In genomic region chr1:8410791-8411190, GRCh38 we compare ENCODE assay signal across 20 cellular contexts.
DNase-seq lines count a peak whose midpoint lies in the region; ATAC-seq and TF ChIP-seq lines count a peak whose summit lies in the region.
"Had no signal": no experiment of that assay in that cellular context is flagged by ENCODE, and none has a peak within 500 bp of the region (broad histone marks: within the 10 kb centered on the region; RNA-seq: fewer than 3 reads in every experiment).

No MANE protein-coding gene starts in this region.

- H3K27me3 ChIP-seq in heart right ventricle (no peaks in the 10 kb centered on the region), endodermal cell (ENCODE audit: control insufficient read depth, insufficient read depth, low read length, poor library complexity, severe bottlenecking) (no peaks in the 10 kb centered on the region), neutrophil (no peaks in the 10 kb centered on the region), vagina (no peaks in the 10 kb centered on the region)
- H3K27me3 ChIP-seq: foreskin keratinocyte, MG63 had no signal

- no peak for DNase-seq in heart right ventricle
- DNase-seq in cardiac septum (ENCODE audit: low spot score), result no peak
- DNase-seq in endodermal cell, result no peak
- no peak for DNase-seq in vagina (ENCODE audit: extremely low spot score in 2 of 2)
- DNase-seq in pons (ENCODE audit: low spot score), result no peak
- DNase-seq: ACHN; activated CD4-positive, alpha-beta T cell treated with anti-CD3 and anti-CD28 coated beads, Interleukin-2, amount 50 U/mL, for 1 hour; activated T-cell treated with anti-CD3 and anti-CD28 coated beads, Interleukin-2, amount 50 U/mL, for 4 hours; foreskin keratinocyte; immature natural killer cell; MG63; midbrain; NCI-H2081; NCI-H774; stimulated activated naive B cell treated with anti-CD40 and anti-IgM and Interleukin-4, amounts not matched to agents 10 μg/mL and 1 μg/mL and 100 μg/mL, for 72 hours; T-helper 2 cell had no signal

- TF ChIP-seq POLR2A in vagina (IDR thresholded peaks at IDR 0.05), result no peak

- H3K4me3 Mint-ChIP-seq in endodermal cell, result no peak overlapping the region
- H3K4me3 Mint-ChIP-seq: activated T-cell treated with anti-CD3 and anti-CD28 coated beads, Interleukin-2, amount 50 U/mL, for 4 hours; dendritic cell treated with granulocyte-macrophage colony-stimulating factor and Interleukin-4, amounts not matched to agents 40 ng/mL and 50 ng/mL, for 4 days; immature natural killer cell; stimulated activated naive B cell treated with anti-CD40 and anti-IgM and Interleukin-4, amounts not matched to agents 10 μg/mL and 1 μg/mL and 100 μg/mL, for 72 hours had no signal

- H3K36me3 ChIP-seq in heart right ventricle, result peaks cover 0 to 72% (median 3%) of the 10 kb centered on the region in 9 donors
- peaks cover 54% of the 10 kb centered on the region for H3K36me3 ChIP-seq in endodermal cell (ENCODE audit: control insufficient read depth, insufficient read depth, low read length)
- H3K36me3 ChIP-seq in neutrophil, result peaks cover 91% of the 10 kb centered on the region
- peaks cover 0 to 23% of the 10 kb centered on the region in 2 donors for H3K36me3 ChIP-seq in vagina

- peaks cover 34% of the 10 kb centered on the region for H3K36me3 Mint-ChIP-seq in endodermal cell (ENCODE audit: low read depth)

- H3K4me1 Mint-ChIP-seq in endodermal cell, result peaks cover 42% of the 10 kb centered on the region

- H3K4me1 ChIP-seq in heart right ventricle (peaks cover 56 to 100% (median 89%) of the 10 kb centered on the region in 9 donors), endodermal cell (ENCODE audit: control insufficient read depth, insufficient read depth, low read length) (peaks cover 19% of the 10 kb centered on the region), neutrophil (ENCODE audit: control insufficient read depth in 1 of 2, insufficient read depth in 1 of 2, low read depth in 1 of 2, low read length in 1 of 2) (peaks cover 20 to 23% of the 10 kb centered on the region in 2 experiments), vagina (peaks cover 99% of the 10 kb centered on the region)

- H3K9me3 ChIP-seq in heart right ventricle, result no peaks in the 10 kb centered on the region
- H3K9me3 ChIP-seq in endodermal cell (ENCODE audit: control insufficient read depth, low read length), result peaks cover 11% of the 10 kb centered on the region
- no peaks in the 10 kb centered on the region for H3K9me3 ChIP-seq in neutrophil
- no peaks in the 10 kb centered on the region for H3K9me3 ChIP-seq in vagina
- H3K9me3 ChIP-seq: MG63 had no signal

- H3K4me3 ChIP-seq in heart right ventricle, result no peak overlapping the region
- H3K4me3 ChIP-seq in endodermal cell (ENCODE audit: low read length), result no peak overlapping the region
- H3K4me3 ChIP-seq in neutrophil (ENCODE audit: low read depth in 1 of 2, low read length in 1 of 2), result no peak overlapping the region
- H3K4me3 ChIP-seq in vagina, result no peak overlapping the region
- H3K4me3 ChIP-seq: MG63 had no signal

- 62 to 63% methylated on average over 3 of the region's 3 CpGs for WGBS in heart right ventricle, 2 donors
- WGBS in endodermal cell (ENCODE audit: insufficient coverage in 1 of 2, insufficient read length in 1 of 2), 2 experiments, result 98 to 100% methylated on average over 1 to 3 of the region's 3 CpGs

- intact Hi-C loops in heart right ventricle (cut with DNase I), result loop anchor here in 1 of 10 donors (10.0 kb wide), 1 partner anchor 56 kb away; no protein-coding TSS in a partner anchor
- intact Hi-C loops in cardiac septum (cut with DNase I), result no loop called here
- intact Hi-C loops in vagina (cut with DNase I), result no loop called here

- ATAC-seq in heart right ventricle (no peak), HG02981 (IDR thresholded peaks at IDR 0.05; ENCODE audit: unreplicated experiment) (no peak), GM19023 (IDR thresholded peaks at IDR 0.05; ENCODE audit: unreplicated experiment) (no peak)
- ATAC-seq: activated T-cell treated with anti-CD3 and anti-CD28 coated beads, Interleukin-2, amount 50 U/mL, for 4 hours; foreskin keratinocyte; stimulated activated naive B cell treated with anti-CD40 and anti-IgM and Interleukin-4, amounts not matched to agents 10 μg/mL and 1 μg/mL and 100 μg/mL, for 72 hours had no signal

- H3K27me3 Mint-ChIP-seq in endodermal cell (ENCODE audit: insufficient read depth), result no peaks in the 10 kb centered on the region
- H3K27me3 Mint-ChIP-seq: dendritic cell treated with granulocyte-macrophage colony-stimulating factor and Interleukin-4, amounts not matched to agents 40 ng/mL and 50 ng/mL, for 4 days; stimulated activated naive B cell treated with anti-CD40 and anti-IgM and Interleukin-4, amounts not matched to agents 10 μg/mL and 1 μg/mL and 100 μg/mL, for 72 hours had no signal

- H3K9me3 Mint-ChIP-seq in endodermal cell, result peaks cover 3% of the 10 kb centered on the region
- H3K9me3 Mint-ChIP-seq: activated T-cell treated with anti-CD3 and anti-CD28 coated beads, Interleukin-2, amount 50 U/mL, for 4 hours; dendritic cell treated with granulocyte-macrophage colony-stimulating factor and Interleukin-4, amounts not matched to agents 40 ng/mL and 50 ng/mL, for 4 days; immature natural killer cell; stimulated activated naive B cell treated with anti-CD40 and anti-IgM and Interleukin-4, amounts not matched to agents 10 μg/mL and 1 μg/mL and 100 μg/mL, for 72 hours had no signal

- TF ChIP-seq CTCF in heart right ventricle (IDR thresholded peaks at IDR 0.05), result no peak
- TF ChIP-seq CTCF in endodermal cell (conservative IDR thresholded peaks at IDR 0.05), result no peak
- TF ChIP-seq CTCF in neutrophil (IDR thresholded peaks at IDR 0.05), result no peak
- no peak for TF ChIP-seq CTCF in vagina (IDR thresholded peaks at IDR 0.05)

- H3K27ac ChIP-seq in heart right ventricle, result peak overlapping the region in 7 of 10 donors; percentile 60 to 96 (median 68)
- no peak overlapping the region for H3K27ac ChIP-seq in endodermal cell (ENCODE audit: low read depth, low read length)
- H3K27ac ChIP-seq in neutrophil, result peak overlapping the region; percentile 83
- peak overlapping the region; percentile 99 for H3K27ac ChIP-seq in vagina

- H3K27ac Mint-ChIP-seq in endodermal cell, result peak overlapping the region; percentile 37
- H3K27ac Mint-ChIP-seq: stimulated activated naive B cell treated with anti-CD40 and anti-IgM and Interleukin-4, amounts not matched to agents 10 μg/mL and 1 μg/mL and 100 μg/mL, for 72 hours had no signal

- no peak overlapping the region for H3K9ac ChIP-seq in endodermal cell (ENCODE audit: extremely low read depth, low read length, poor library complexity, severe bottlenecking)
